In the genomic region with DNA sequence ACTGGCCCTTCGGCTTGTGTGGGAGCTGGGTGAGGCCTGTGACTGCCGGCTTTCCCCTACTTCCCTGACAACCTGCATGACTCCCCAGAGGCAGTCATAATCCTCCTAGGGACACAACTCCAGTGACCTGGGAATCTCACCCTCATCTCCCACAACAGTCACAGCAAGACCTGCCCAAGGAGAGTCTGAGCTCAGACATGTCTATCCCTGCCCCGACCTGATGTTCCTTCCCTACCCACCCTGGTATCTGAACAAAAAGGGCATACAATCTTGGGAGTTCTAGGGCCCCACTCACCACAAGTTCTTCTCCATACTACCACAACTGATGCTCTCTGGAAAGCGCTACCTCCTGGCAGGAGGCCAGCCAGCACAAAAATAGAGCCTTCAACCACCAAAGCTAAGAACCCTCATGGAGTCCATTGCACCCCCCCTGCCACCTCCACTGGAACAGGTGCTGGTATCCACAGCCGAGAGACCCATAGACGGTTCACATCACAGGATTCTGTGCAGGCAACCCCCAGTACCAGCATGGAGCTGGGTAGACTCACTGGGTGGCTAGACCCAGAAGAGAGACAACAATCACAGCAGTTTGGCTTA, we compare ENCODE assay signal across 29 cellular contexts.
"Had no signal": no experiment of that assay in that cellular context is flagged by ENCODE, and none has a peak within 500 bp of the region (broad histone marks: within the 10 kb centered on the region; RNA-seq: fewer than 3 reads in every experiment).

No MANE protein-coding gene starts in this region.

- H3K4me1 ChIP-seq: colonic mucosa, esophagus muscularis mucosa, esophagus squamous epithelium, foreskin keratinocyte, gastrocnemius medialis, gastroesophageal sphincter, heart left ventricle, heart right ventricle had no signal

- H3K4me2 ChIP-seq: hepatocyte had no signal

- H3K27ac ChIP-seq: colonic mucosa, coronary artery, dorsolateral prefrontal cortex, epithelial cell of prostate, esophagus muscularis mucosa, esophagus squamous epithelium, foreskin keratinocyte, gastrocnemius medialis, gastroesophageal sphincter, heart left ventricle, heart right ventricle, hepatocyte had no signal

- H3K4me3 ChIP-seq: colonic mucosa, coronary artery, dorsolateral prefrontal cortex, esophagus muscularis mucosa, esophagus squamous epithelium, gastrocnemius medialis, gastroesophageal sphincter, heart left ventricle, heart right ventricle, hepatocyte had no signal

- ATAC-seq: effector memory CD8-positive, alpha-beta T cell; esophagus mucosa; foreskin keratinocyte; gastrocnemius medialis; gastroesophageal sphincter; heart left ventricle; heart right ventricle had no signal

- H3K4me3 Mint-ChIP-seq: dendritic cell treated with granulocyte-macrophage colony-stimulating factor and Interleukin-4, amounts not matched to agents 40 ng/mL and 50 ng/mL, for 4 days; effector memory CD8-positive, alpha-beta T cell had no signal

- H3K27me3 Mint-ChIP-seq: dendritic cell treated with granulocyte-macrophage colony-stimulating factor and Interleukin-4, amounts not matched to agents 40 ng/mL and 50 ng/mL, for 4 days; effector memory CD8-positive, alpha-beta T cell had no signal

- FAIRE-seq: colon, endometrium, endothelial cell of umbilical vein, frontal cortex had no signal

- H3K36me3 ChIP-seq: colonic mucosa had no signal

- H2AFZ ChIP-seq: hepatocyte had no signal

- H3K9me3 ChIP-seq: colonic mucosa, gastrocnemius medialis had no signal

- H3K27me3 ChIP-seq: colonic mucosa, dorsolateral prefrontal cortex, esophagus muscularis mucosa, esophagus squamous epithelium, foreskin keratinocyte, gastrocnemius medialis, gastroesophageal sphincter, heart left ventricle, heart right ventricle, hepatocyte had no signal

- DNase-seq: colonic mucosa; cortex of kidney; dermis blood vessel endothelial cell; dorsolateral prefrontal cortex; effector CD4-positive, alpha-beta T cell; effector CD8-positive, alpha-beta T cell; effector memory CD4-positive, alpha-beta T cell; effector memory CD8-positive, alpha-beta T cell; erythroblast; esophagus squamous epithelium; foreskin fibroblast; foreskin melanocyte; gastrocnemius medialis; glutamatergic neuron; head of caudate nucleus; heart left ventricle; heart right ventricle had no signal

- H3K27ac Mint-ChIP-seq: dendritic cell treated with granulocyte-macrophage colony-stimulating factor and Interleukin-4, amounts not matched to agents 40 ng/mL and 50 ng/mL, for 4 days; effector memory CD8-positive, alpha-beta T cell had no signal

- H3K79me2 ChIP-seq: hepatocyte had no signal
